Comparison of ENCODE assay signal across 1 cellular context in genomic region chr16:578870-579405, GRCh38.
A peak's percentile ranks its signal among the peaks of the same experiment; 100 is the strongest.
TF ChIP-seq lines count a peak whose summit lies in the region.

No MANE protein-coding gene starts in this region.

TF ChIP-seq in K562, 482 proteins besides CTCF, POLR2A, EP300 and RAD21 (continued from another document and continues in another):
- TF ChIP-seq CBX8 (IDR thresholded peaks at IDR 0.05; ENCODE audit: borderline replicate concordance, extremely low read depth, low read depth, low read length, poor library complexity, severe bottlenecking) (no peak), ZNF445 (CRISPR knock-in tag; IDR thresholded peaks at IDR 0.05; ENCODE audit: low read depth) (no peak), IRF2 (CRISPR knock-in tag; IDR thresholded peaks at IDR 0.05) (no peak), RBFOX2 (IDR thresholded peaks at IDR 0.05; ENCODE audit: low read depth, low read length) (peak; percentile 55), MBD1 (CRISPR knock-in tag; IDR thresholded peaks at IDR 0.05) (no peak), ZNF589 (CRISPR knock-in tag; IDR thresholded peaks at IDR 0.05; ENCODE audit: low read depth) (no peak), CCAR2 (IDR thresholded peaks at IDR 0.05; ENCODE audit: low read depth, low read length) (no peak), ARID2 (IDR thresholded peaks at IDR 0.05) (peak; percentile 59; the same call in 1 of the 2 replicates), ASH1L (IDR thresholded peaks at IDR 0.05; ENCODE audit: borderline replicate concordance, low read depth, partially characterized antibody) (no peak), CXXC5 (CRISPR knock-in tag; IDR thresholded peaks at IDR 0.05) (peak; percentile 93), STAT5B (CRISPR knock-in tag; IDR thresholded peaks at IDR 0.05) (no peak), ZNF696 (CRISPR knock-in tag; conservative IDR thresholded peaks at IDR 0.05) (no peak), SMAD1 (IDR thresholded peaks at IDR 0.05; ENCODE audit: low read depth, low read length, partially characterized antibody) (no peak), XRCC4 (IDR thresholded peaks at IDR 0.05; ENCODE audit: extremely low read depth, insufficient read depth, insufficient read length) (no peak), MEF2D (tag; conservative IDR thresholded peaks at IDR 0.05; ENCODE audit: low read depth) (no peak), NFATC3 (IDR thresholded peaks at IDR 0.05) (no peak), CLOCK (CRISPR knock-in tag; IDR thresholded peaks at IDR 0.05; ENCODE audit: borderline replicate concordance) (no peak), GATAD2B (IDR thresholded peaks at IDR 0.05; ENCODE audit: borderline replicate concordance) (0 out of 2 replicates have a peak, but pooled peaks have one; percentile 56), KDM4B (IDR thresholded peaks at IDR 0.05; ENCODE audit: borderline replicate concordance in 2 of 2, low read depth in 1 of 2) (0 out of 4 replicates have a peak, but pooled peaks of 1 of the 2 experiments have one; percentile 55), ZNF184 (CRISPR knock-in tag; IDR thresholded peaks at IDR 0.05) (no peak), ZNF174 (CRISPR knock-in tag; IDR thresholded peaks at IDR 0.05) (no peak), MAZ (CRISPR knock-in tag; conservative IDR thresholded peaks at IDR 0.05 in 1 of 2, IDR thresholded peaks at IDR 0.05 in 1 of 2) (peak; percentile 79 to 94), SMAD4 (CRISPR knock-in tag; conservative IDR thresholded peaks at IDR 0.05) (peak; percentile 83), RBBP5 (IDR thresholded peaks at IDR 0.05; ENCODE audit: borderline replicate concordance, insufficient read depth, low read length, poor library complexity, severe bottlenecking) (no peak), ZNF24 (IDR thresholded peaks at IDR 0.05) (0 out of 2 replicates have a peak, but pooled peaks have one; percentile 10), KLF16 (IDR thresholded peaks at IDR 0.05) (peak; percentile 70; the same call in 1 of the 2 replicates), TAF9B (IDR thresholded peaks at IDR 0.05; ENCODE audit: partially characterized antibody) (no peak), GTF2F1 (IDR thresholded peaks at IDR 0.05; ENCODE audit: low read depth, low read length) (no peak), DNMT1 (IDR thresholded peaks at IDR 0.05) (no peak), YY1 (IDR thresholded peaks at IDR 0.05; ENCODE audit: borderline replicate concordance in 1 of 3, control insufficient read depth in 1 of 3, extremely low read depth in 1 of 3, insufficient read depth in 3 of 3, insufficient read length in 1 of 3, insufficient replicate concordance in 2 of 3, low read depth in 1 of 3, low read length in 2 of 3) (peak in 1 of 3 experiments; percentile 65), ZNF253 (CRISPR knock-in tag; conservative IDR thresholded peaks at IDR 0.05) (no peak), MTF1 (CRISPR knock-in tag; IDR thresholded peaks at IDR 0.05; ENCODE audit: borderline replicate concordance) (no peak), SAFB2 (IDR thresholded peaks at IDR 0.05; ENCODE audit: borderline replicate concordance, low read depth, low read length, severe bottlenecking) (no peak), MYBL2 (IDR thresholded peaks at IDR 0.05; ENCODE audit: low read depth) (no peak), MYBL2 (CRISPR knock-in tag; IDR thresholded peaks at IDR 0.05; ENCODE audit: borderline replicate concordance) (no peak), ZNF277 (CRISPR knock-in tag; IDR thresholded peaks at IDR 0.05; ENCODE audit: borderline replicate concordance) (no peak), ZNF57 (CRISPR knock-in tag; IDR thresholded peaks at IDR 0.05) (no peak), JUND (IDR thresholded peaks at IDR 0.05; ENCODE audit: borderline replicate concordance, low read depth, low read length) (peak; percentile 23; the same call in 1 of the 2 replicates), JUND (tag; IDR thresholded peaks at IDR 0.05; ENCODE audit: borderline replicate concordance, low read depth, low read length) (peak; percentile 22; the same call in 1 of the 3 replicates), MTA2 (IDR thresholded peaks at IDR 0.05; ENCODE audit: low read depth) (0 out of 2 replicates have a peak, but pooled peaks have one; percentile 22), MAX (CRISPR knock-in tag; IDR thresholded peaks at IDR 0.05) (peak; percentile 99), HCFC1 (IDR thresholded peaks at IDR 0.05; ENCODE audit: low read depth, low read length) (0 out of 2 replicates have a peak, but pooled peaks have one; percentile 17), FOS (IDR thresholded peaks at IDR 0.05; ENCODE audit: extremely low read depth, insufficient read length) (no peak)
- TF ChIP-seq, protein P1, sequence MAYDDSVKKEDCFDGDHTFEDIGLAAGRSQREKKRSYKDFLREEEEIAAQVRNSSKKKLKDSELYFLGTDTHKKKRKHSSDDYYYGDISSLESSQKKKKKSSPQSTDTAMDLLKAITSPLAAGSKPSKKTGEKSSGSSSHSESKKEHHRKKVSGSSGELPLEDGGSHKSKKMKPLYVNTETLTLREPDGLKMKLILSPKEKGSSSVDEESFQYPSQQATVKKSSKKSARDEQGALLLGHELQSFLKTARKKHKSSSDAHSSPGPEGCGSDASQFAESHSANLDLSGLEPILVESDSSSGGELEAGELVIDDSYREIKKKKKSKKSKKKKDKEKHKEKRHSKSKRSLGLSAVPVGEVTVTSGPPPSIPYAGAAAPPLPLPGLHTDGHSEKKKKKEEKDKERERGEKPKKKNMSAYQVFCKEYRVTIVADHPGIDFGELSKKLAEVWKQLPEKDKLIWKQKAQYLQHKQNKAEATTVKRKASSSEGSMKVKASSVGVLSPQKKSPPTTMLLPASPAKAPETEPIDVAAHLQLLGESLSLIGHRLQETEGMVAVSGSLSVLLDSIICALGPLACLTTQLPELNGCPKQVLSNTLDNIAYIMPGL (CRISPR knock-in tag; IDR thresholded peaks at IDR 0.05) = no peak
- TF ChIP-seq, protein P2, sequence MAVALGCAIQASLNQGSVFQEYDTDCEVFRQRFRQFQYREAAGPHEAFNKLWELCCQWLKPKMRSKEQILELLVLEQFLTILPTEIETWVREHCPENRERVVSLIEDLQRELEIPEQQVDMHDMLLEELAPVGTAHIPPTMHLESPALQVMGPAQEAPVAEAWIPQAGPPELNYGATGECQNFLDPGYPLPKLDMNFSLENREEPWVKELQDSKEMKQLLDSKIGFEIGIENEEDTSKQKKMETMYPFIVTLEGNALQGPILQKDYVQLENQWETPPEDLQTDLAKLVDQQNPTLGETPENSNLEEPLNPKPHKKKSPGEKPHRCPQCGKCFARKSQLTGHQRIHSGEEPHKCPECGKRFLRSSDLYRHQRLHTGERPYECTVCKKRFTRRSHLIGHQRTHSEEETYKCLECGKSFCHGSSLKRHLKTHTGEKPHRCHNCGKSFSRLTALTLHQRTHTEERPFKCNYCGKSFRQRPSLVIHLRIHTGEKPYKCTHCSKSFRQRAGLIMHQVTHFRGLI (CRISPR knock-in tag; IDR thresholded peaks at IDR 0.05) = no peak
- TF ChIP-seq, protein P3, sequence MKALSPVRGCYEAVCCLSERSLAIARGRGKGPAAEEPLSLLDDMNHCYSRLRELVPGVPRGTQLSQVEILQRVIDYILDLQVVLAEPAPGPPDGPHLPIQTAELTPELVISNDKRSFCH (CRISPR knock-in tag; IDR thresholded peaks at IDR 0.05) = no peak
- TF ChIP-seq, protein P3 (tag; IDR thresholded peaks at IDR 0.05) = no peak
- TF ChIP-seq, protein P4, sequence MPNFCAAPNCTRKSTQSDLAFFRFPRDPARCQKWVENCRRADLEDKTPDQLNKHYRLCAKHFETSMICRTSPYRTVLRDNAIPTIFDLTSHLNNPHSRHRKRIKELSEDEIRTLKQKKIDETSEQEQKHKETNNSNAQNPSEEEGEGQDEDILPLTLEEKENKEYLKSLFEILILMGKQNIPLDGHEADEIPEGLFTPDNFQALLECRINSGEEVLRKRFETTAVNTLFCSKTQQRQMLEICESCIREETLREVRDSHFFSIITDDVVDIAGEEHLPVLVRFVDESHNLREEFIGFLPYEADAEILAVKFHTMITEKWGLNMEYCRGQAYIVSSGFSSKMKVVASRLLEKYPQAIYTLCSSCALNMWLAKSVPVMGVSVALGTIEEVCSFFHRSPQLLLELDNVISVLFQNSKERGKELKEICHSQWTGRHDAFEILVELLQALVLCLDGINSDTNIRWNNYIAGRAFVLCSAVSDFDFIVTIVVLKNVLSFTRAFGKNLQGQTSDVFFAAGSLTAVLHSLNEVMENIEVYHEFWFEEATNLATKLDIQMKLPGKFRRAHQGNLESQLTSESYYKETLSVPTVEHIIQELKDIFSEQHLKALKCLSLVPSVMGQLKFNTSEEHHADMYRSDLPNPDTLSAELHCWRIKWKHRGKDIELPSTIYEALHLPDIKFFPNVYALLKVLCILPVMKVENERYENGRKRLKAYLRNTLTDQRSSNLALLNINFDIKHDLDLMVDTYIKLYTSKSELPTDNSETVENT (CRISPR knock-in tag; IDR thresholded peaks at IDR 0.05) = no peak
- TF ChIP-seq, protein P5, sequence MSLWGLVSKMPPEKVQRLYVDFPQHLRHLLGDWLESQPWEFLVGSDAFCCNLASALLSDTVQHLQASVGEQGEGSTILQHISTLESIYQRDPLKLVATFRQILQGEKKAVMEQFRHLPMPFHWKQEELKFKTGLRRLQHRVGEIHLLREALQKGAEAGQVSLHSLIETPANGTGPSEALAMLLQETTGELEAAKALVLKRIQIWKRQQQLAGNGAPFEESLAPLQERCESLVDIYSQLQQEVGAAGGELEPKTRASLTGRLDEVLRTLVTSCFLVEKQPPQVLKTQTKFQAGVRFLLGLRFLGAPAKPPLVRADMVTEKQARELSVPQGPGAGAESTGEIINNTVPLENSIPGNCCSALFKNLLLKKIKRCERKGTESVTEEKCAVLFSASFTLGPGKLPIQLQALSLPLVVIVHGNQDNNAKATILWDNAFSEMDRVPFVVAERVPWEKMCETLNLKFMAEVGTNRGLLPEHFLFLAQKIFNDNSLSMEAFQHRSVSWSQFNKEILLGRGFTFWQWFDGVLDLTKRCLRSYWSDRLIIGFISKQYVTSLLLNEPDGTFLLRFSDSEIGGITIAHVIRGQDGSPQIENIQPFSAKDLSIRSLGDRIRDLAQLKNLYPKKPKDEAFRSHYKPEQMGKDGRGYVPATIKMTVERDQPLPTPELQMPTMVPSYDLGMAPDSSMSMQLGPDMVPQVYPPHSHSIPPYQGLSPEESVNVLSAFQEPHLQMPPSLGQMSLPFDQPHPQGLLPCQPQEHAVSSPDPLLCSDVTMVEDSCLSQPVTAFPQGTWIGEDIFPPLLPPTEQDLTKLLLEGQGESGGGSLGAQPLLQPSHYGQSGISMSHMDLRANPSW (CRISPR knock-in tag; IDR thresholded peaks at IDR 0.05) = no peak
- TF ChIP-seq, protein P6, sequence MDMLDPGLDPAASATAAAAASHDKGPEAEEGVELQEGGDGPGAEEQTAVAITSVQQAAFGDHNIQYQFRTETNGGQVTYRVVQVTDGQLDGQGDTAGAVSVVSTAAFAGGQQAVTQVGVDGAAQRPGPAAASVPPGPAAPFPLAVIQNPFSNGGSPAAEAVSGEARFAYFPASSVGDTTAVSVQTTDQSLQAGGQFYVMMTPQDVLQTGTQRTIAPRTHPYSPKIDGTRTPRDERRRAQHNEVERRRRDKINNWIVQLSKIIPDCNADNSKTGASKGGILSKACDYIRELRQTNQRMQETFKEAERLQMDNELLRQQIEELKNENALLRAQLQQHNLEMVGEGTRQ (CRISPR knock-in tag; IDR thresholded peaks at IDR 0.05) = peak; percentile 71
